2 cellular contexts compared by ENCODE assay signal in genomic region chr12:130752692-130753230, GRCh38.
A peak's percentile ranks its signal among the peaks of the same experiment; 100 is the strongest.
TF ChIP-seq lines count a peak whose summit lies in the region.

No MANE protein-coding gene starts in this region.

TF ChIP-seq in HepG2, 621 proteins besides CTCF, POLR2A, EP300 and RAD21 (continues in another document):
- TF ChIP-seq THAP11 (CRISPR knock-in tag; IDR thresholded peaks at IDR 0.05): no peak
- 0 out of 2 replicates have a peak, but pooled peaks have one; percentile 48 for TF ChIP-seq ZNF143 (CRISPR knock-in tag; IDR thresholded peaks at IDR 0.05)
- TF ChIP-seq ZNF616 (CRISPR knock-in tag; IDR thresholded peaks at IDR 0.05; ENCODE audit: low read depth): no peak
- TF ChIP-seq STAG1 (CRISPR knock-in tag; IDR thresholded peaks at IDR 0.05): peak; percentile 36
- TF ChIP-seq TARDBP (CRISPR knock-in tag; IDR thresholded peaks at IDR 0.05): no peak
- no peak for TF ChIP-seq ZNF552 (CRISPR knock-in tag; IDR thresholded peaks at IDR 0.05; ENCODE audit: borderline replicate concordance)
- TF ChIP-seq ETV5 (CRISPR knock-in tag; IDR thresholded peaks at IDR 0.05; ENCODE audit: borderline replicate concordance): no peak
- TF ChIP-seq KLF12 (CRISPR knock-in tag; IDR thresholded peaks at IDR 0.05; ENCODE audit: borderline replicate concordance): no peak
- TF ChIP-seq ZBTB33 (CRISPR knock-in tag; IDR thresholded peaks at IDR 0.05): 0 out of 2 replicates have a peak, but pooled peaks have one; percentile 21
- TF ChIP-seq ZNF766 (CRISPR knock-in tag; IDR thresholded peaks at IDR 0.05; ENCODE audit: borderline replicate concordance): no peak
- TF ChIP-seq ZBTB40 (IDR thresholded peaks at IDR 0.05): no peak
- TF ChIP-seq ZBTB40 (CRISPR knock-in tag; IDR thresholded peaks at IDR 0.05): no peak
- no peak for TF ChIP-seq MLX (CRISPR knock-in tag; IDR thresholded peaks at IDR 0.05)
- TF ChIP-seq GFI1 (CRISPR knock-in tag; IDR thresholded peaks at IDR 0.05; ENCODE audit: borderline replicate concordance): 0 out of 2 replicates have a peak, but pooled peaks have one; percentile 36
- no peak for TF ChIP-seq IKZF4 (CRISPR knock-in tag; IDR thresholded peaks at IDR 0.05; ENCODE audit: borderline replicate concordance, low read depth, not compliant biosample characterization)

TF ChIP-seq in H1, 55 proteins besides CTCF, POLR2A, EP300 and RAD21:
- TF ChIP-seq CHD7 (IDR thresholded peaks at IDR 0.05; ENCODE audit: insufficient replicate concordance, low read length) (no peak), GABPA (IDR thresholded peaks at IDR 0.05; ENCODE audit: borderline replicate concordance, insufficient read depth, low read length) (peak; percentile 22; the same call in 1 of the 2 replicates)
TF ChIP-seq in H1: peak in this region for 1.
